Comparison of ENCODE assay signal across 38 cellular contexts in the genomic region with DNA sequence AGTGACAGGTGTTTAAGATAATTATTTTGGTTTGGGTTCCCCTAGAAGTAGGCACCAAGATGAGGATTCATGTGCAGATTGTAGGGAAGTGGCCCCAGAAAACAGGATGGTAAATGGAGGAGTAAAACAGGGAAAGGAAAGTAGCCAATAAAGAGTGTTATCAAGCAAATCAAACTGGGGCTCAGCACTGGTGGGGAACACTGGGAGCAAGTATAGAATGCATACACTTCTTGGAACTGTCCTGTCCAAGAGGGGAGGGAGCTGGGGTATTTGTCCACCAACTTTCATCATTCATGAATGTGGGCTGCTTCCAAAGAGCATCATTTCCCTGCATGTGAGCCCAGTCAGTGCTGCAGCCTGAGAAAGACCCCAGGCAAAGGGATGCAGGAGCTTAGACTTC.
"Had no signal": no experiment of that assay in that cellular context is flagged by ENCODE, and none has a peak within 500 bp of the region (broad histone marks: within the 10 kb centered on the region; RNA-seq: fewer than 3 reads in every experiment).

No MANE protein-coding gene starts in this region.

- H3K27me3 Mint-ChIP-seq: activated naive CD4-positive, alpha-beta T cell treated with anti-CD3 and anti-CD28 coated beads, Interleukin-2, amount 10 ng/mL, durations not matched to agents 7 days and 5 days; activated naive CD4-positive, alpha-beta T cell treated with anti-CD3 and anti-CD28 coated beads, Interleukin-2, amount 50 U/mL, for 24 hours; activated naive CD8-positive, alpha-beta T cell; activated naive CD8-positive, alpha-beta T cell treated with anti-CD3 and anti-CD28 coated beads for 36 hours; activated naive CD8-positive, alpha-beta T cell treated with anti-CD3 and anti-CD28 coated beads, Interleukin-2, amount 10 ng/mL, durations not matched to agents 7 days and 5 days; activated naive CD8-positive, alpha-beta T cell treated with anti-CD3 and anti-CD28 coated beads, Interleukin-2, amount 50 U/mL, for 24 hours; activated T-cell treated with anti-CD3 and anti-CD28 coated beads, Interleukin-2, amount 50 U/mL, for 24 hours; activated T-helper 17 cell treated with anti-CD3 and anti-CD28 coated beads, Interleukin-2, amount 50 U/mL, for 72 hours had no signal

- H3K4me1 ChIP-seq: adrenal gland, ascending aorta, body of pancreas, breast epithelium had no signal

- H3K4me3 Mint-ChIP-seq: activated naive CD4-positive, alpha-beta T cell treated with anti-CD3 and anti-CD28 coated beads for 36 hours; activated naive CD4-positive, alpha-beta T cell treated with anti-CD3 and anti-CD28 coated beads, Interleukin-2, amount 10 ng/mL, durations not matched to agents 7 days and 5 days; activated naive CD4-positive, alpha-beta T cell treated with anti-CD3 and anti-CD28 coated beads, Interleukin-2, amount 50 U/mL, for 24 hours; activated naive CD8-positive, alpha-beta T cell; activated naive CD8-positive, alpha-beta T cell treated with anti-CD3 and anti-CD28 coated beads for 36 hours; activated naive CD8-positive, alpha-beta T cell treated with anti-CD3 and anti-CD28 coated beads, Interleukin-2, amount 10 ng/mL, durations not matched to agents 7 days and 5 days; activated naive CD8-positive, alpha-beta T cell treated with anti-CD3 and anti-CD28 coated beads, Interleukin-2, amount 50 U/mL, for 24 hours; activated T-cell treated with anti-CD3 and anti-CD28 coated beads, Interleukin-2, amount 50 U/mL, for 24 hours; activated T-cell treated with anti-CD3 and anti-CD28 coated beads, Interleukin-2, amount 50 U/mL, for 4 hours; activated T-cell treated with anti-CD3 and anti-CD28 coated beads, Interleukin-2, amount 50 U/mL, for 72 hours; activated T-helper 1 cell treated with anti-CD3 and anti-CD28 coated beads, Interleukin-12 subunit alpha, Interleukin-12 subunit beta, Interleukin-2, Interleukin-4 antibody, amounts not matched to agents 30 ng/mL and 10 ng/mL and 1 ng/mL, durations not matched to agents 14 hours and 24 hours and 36 hours; activated T-helper 17 cell treated with anti-CD3 and anti-CD28 coated beads, Interleukin-2, amount 50 U/mL, for 72 hours; brain; central memory CD8-positive, alpha-beta T cell had no signal

- H3K4me3 ChIP-seq: adrenal gland, ascending aorta, body of pancreas, breast epithelium, cardiac muscle cell had no signal

- H3K9me3 Mint-ChIP-seq: activated naive CD4-positive, alpha-beta T cell treated with anti-CD3 and anti-CD28 coated beads for 36 hours; activated naive CD4-positive, alpha-beta T cell treated with anti-CD3 and anti-CD28 coated beads, Interleukin-2, amount 50 U/mL, for 24 hours; activated naive CD8-positive, alpha-beta T cell treated with anti-CD3 and anti-CD28 coated beads, Interleukin-2, amount 10 ng/mL, durations not matched to agents 7 days and 5 days; activated naive CD8-positive, alpha-beta T cell treated with anti-CD3 and anti-CD28 coated beads, Interleukin-2, amount 50 U/mL, for 24 hours; activated T-cell treated with anti-CD3 and anti-CD28 coated beads, Interleukin-2, amount 50 U/mL, for 24 hours; activated T-cell treated with anti-CD3 and anti-CD28 coated beads, Interleukin-2, amount 50 U/mL, for 4 hours; activated T-helper 1 cell treated with anti-CD3 and anti-CD28 coated beads, Interleukin-12 subunit alpha, Interleukin-12 subunit beta, Interleukin-2, Interleukin-4 antibody, amounts not matched to agents 30 ng/mL and 10 ng/mL and 1 ng/mL, durations not matched to agents 14 hours and 24 hours and 36 hours; activated T-helper 2 cell treated with anti-CD3 and anti-CD28 coated beads, Interferon-gamma antibody, Interleukin-2, Interleukin-4, amounts not matched to agents 10 μg/mL and 5 μg/mL and 100 μg/mL, durations not matched to agents 14 hours and 24 hours and 36 hours had no signal

- H3K36me3 Mint-ChIP-seq: activated naive CD4-positive, alpha-beta T cell treated with anti-CD3 and anti-CD28 coated beads, Interleukin-2, amount 10 ng/mL, durations not matched to agents 7 days and 5 days; activated naive CD4-positive, alpha-beta T cell treated with anti-CD3 and anti-CD28 coated beads, Interleukin-2, amount 50 U/mL, for 24 hours; activated naive CD4-positive, alpha-beta T cell treated with anti-CD3 and anti-CD28 coated beads, Interleukin-2, amount 50 U/mL, for 72 hours; activated naive CD8-positive, alpha-beta T cell; activated naive CD8-positive, alpha-beta T cell treated with anti-CD3 and anti-CD28 coated beads for 36 hours; activated naive CD8-positive, alpha-beta T cell treated with anti-CD3 and anti-CD28 coated beads, Interleukin-2, amount 10 ng/mL, durations not matched to agents 7 days and 5 days; brain had no signal

- DNase-seq: activated effector memory CD4-positive, alpha-beta T cell treated with anti-CD3 and anti-CD28 coated beads, Interleukin-2, amount 50 U/mL, for 16 hours; activated effector memory CD4-positive, alpha-beta T cell treated with Interleukin-2 at 50 U/mL for 16 hours; activated gamma-delta T cell; activated gamma-delta T cell treated with Interleukin-2 at 50 U/mL for 16 hours; activated naive CD4-positive, alpha-beta T cell; activated naive CD4-positive, alpha-beta T cell treated with anti-CD3 and anti-CD28 coated beads for 36 hours; activated naive CD4-positive, alpha-beta T cell treated with anti-CD3 and anti-CD28 coated beads, Interleukin-2, amount 10 ng/mL, durations not matched to agents 7 days and 5 days; activated naive CD4-positive, alpha-beta T cell treated with anti-CD3 and anti-CD28 coated beads, Interleukin-2, amount 50 U/mL, for 16 hours; activated naive CD4-positive, alpha-beta T cell treated with Interleukin-2 at 50 U/mL for 16 hours; activated naive CD8-positive, alpha-beta T cell treated with anti-CD3 and anti-CD28 coated beads for 36 hours; activated naive CD8-positive, alpha-beta T cell treated with anti-CD3 and anti-CD28 coated beads, Interleukin-2, amount 10 ng/mL, durations not matched to agents 7 days and 5 days; activated naive CD8-positive, alpha-beta T cell treated with anti-CD3 and anti-CD28 coated beads, Interleukin-2, amount 50 U/mL, for 24 hours; activated T-cell treated with anti-CD3 and anti-CD28 coated beads, Interleukin-2, amount 50 U/mL, for 1 hour; activated T-cell treated with anti-CD3 and anti-CD28 coated beads, Interleukin-2, amount 50 U/mL, for 24 hours; activated T-cell treated with anti-CD3 and anti-CD28 coated beads, Interleukin-2, amount 50 U/mL, for 4 hours; activated T-cell treated with anti-CD3 and anti-CD28 coated beads, Interleukin-2, amount 50 U/mL, for 48 hours; activated T-cell treated with anti-CD3 and anti-CD28 coated beads, Interleukin-2, amount 50 U/mL, for 72 hours; adrenal gland; amniotic stem cell; amygdala; anterior cingulate cortex; aorta; body of pancreas; brain microvascular endothelial cell; caudate nucleus; central memory CD4-positive, alpha-beta T cell; cerebellar nuclear complex had no signal

- H3K36me3 ChIP-seq: adrenal gland, ascending aorta, brain microvascular endothelial cell, breast epithelium, cardiac muscle cell had no signal

- ATAC-seq: activated naive CD4-positive, alpha-beta T cell treated with anti-CD3 and anti-CD28 coated beads, Interleukin-2, amount 50 U/mL, for 72 hours; activated naive CD8-positive, alpha-beta T cell treated with anti-CD3 and anti-CD28 coated beads, Interleukin-2, amount 50 U/mL, for 24 hours; activated T-cell treated with anti-CD3 and anti-CD28 coated beads, Interleukin-2, amount 50 U/mL, for 4 hours; activated T-cell treated with anti-CD3 and anti-CD28 coated beads, Interleukin-2, amount 50 U/mL, for 72 hours; activated T-helper 17 cell treated with anti-CD3 and anti-CD28 coated beads, Interleukin-2, amount 50 U/mL, for 72 hours; body of pancreas had no signal

- H3K4me1 Mint-ChIP-seq: activated naive CD4-positive, alpha-beta T cell treated with anti-CD3 and anti-CD28 coated beads, Interleukin-2, amount 10 ng/mL, durations not matched to agents 7 days and 5 days; activated naive CD4-positive, alpha-beta T cell treated with anti-CD3 and anti-CD28 coated beads, Interleukin-2, amount 50 U/mL, for 24 hours; activated naive CD8-positive, alpha-beta T cell treated with anti-CD3 and anti-CD28 coated beads for 36 hours; activated naive CD8-positive, alpha-beta T cell treated with anti-CD3 and anti-CD28 coated beads, Interleukin-2, amount 10 ng/mL, durations not matched to agents 7 days and 5 days; activated naive CD8-positive, alpha-beta T cell treated with anti-CD3 and anti-CD28 coated beads, Interleukin-2, amount 50 U/mL, for 24 hours; activated T-helper 17 cell treated with anti-CD3 and anti-CD28 coated beads, Interleukin-2, amount 50 U/mL, for 72 hours; central memory CD8-positive, alpha-beta T cell had no signal

- H3K27ac ChIP-seq: adrenal gland, ascending aorta, body of pancreas, brain microvascular endothelial cell, breast epithelium, cardiac muscle cell had no signal

- H3K27ac Mint-ChIP-seq: activated naive CD4-positive, alpha-beta T cell treated with anti-CD3 and anti-CD28 coated beads for 36 hours; activated naive CD4-positive, alpha-beta T cell treated with anti-CD3 and anti-CD28 coated beads, Interleukin-2, amount 10 ng/mL, durations not matched to agents 7 days and 5 days; activated naive CD4-positive, alpha-beta T cell treated with anti-CD3 and anti-CD28 coated beads, Interleukin-2, amount 50 U/mL, for 24 hours; activated naive CD4-positive, alpha-beta T cell treated with anti-CD3 and anti-CD28 coated beads, Interleukin-2, amount 50 U/mL, for 72 hours; activated naive CD8-positive, alpha-beta T cell; activated naive CD8-positive, alpha-beta T cell treated with anti-CD3 and anti-CD28 coated beads for 36 hours; activated naive CD8-positive, alpha-beta T cell treated with anti-CD3 and anti-CD28 coated beads, Interleukin-2, amount 10 ng/mL, durations not matched to agents 7 days and 5 days; activated naive CD8-positive, alpha-beta T cell treated with anti-CD3 and anti-CD28 coated beads, Interleukin-2, amount 50 U/mL, for 24 hours; activated T-cell treated with anti-CD3 and anti-CD28 coated beads, Interleukin-2, amount 50 U/mL, for 24 hours; activated T-cell treated with anti-CD3 and anti-CD28 coated beads, Interleukin-2, amount 50 U/mL, for 72 hours; activated T-helper 1 cell treated with anti-CD3 and anti-CD28 coated beads, Interleukin-12 subunit alpha, Interleukin-12 subunit beta, Interleukin-2, Interleukin-4 antibody, amounts not matched to agents 30 ng/mL and 10 ng/mL and 1 ng/mL, durations not matched to agents 14 hours and 24 hours and 36 hours; activated T-helper 17 cell treated with anti-CD3 and anti-CD28 coated beads, Interleukin-2, amount 50 U/mL, for 72 hours; activated T-helper 2 cell treated with anti-CD3 and anti-CD28 coated beads, Interferon-gamma antibody, Interleukin-2, Interleukin-4, amounts not matched to agents 10 μg/mL and 5 μg/mL and 100 μg/mL, durations not matched to agents 14 hours and 24 hours and 36 hours; brain had no signal

- H3K27me3 ChIP-seq: ascending aorta, body of pancreas, brain microvascular endothelial cell, breast epithelium, cardiac muscle cell had no signal

- H3K9me3 ChIP-seq: adrenal gland, ascending aorta, breast epithelium had no signal
